In genomic region chr10:60426425-60426824, GRCh38 we compare ENCODE assay signal across 13 cellular contexts. TPM values are rescaled to one million over a fixed set of nuclear protein-coding genes. Genes with fewer than 3 reads are reported as not detected.
A peak's percentile ranks its signal among the peaks of the same experiment; 100 is the strongest.
DNase-seq lines count a peak whose midpoint lies in the region; ATAC-seq and TF ChIP-seq lines count a peak whose summit lies in the region.
"Had no signal": no experiment of that assay in that cellular context is flagged by ENCODE, and none has a peak within 500 bp of the region (broad histone marks: within the 10 kb centered on the region; RNA-seq: fewer than 3 reads in every experiment).

No MANE protein-coding gene starts in this region.

- H3K36me3 ChIP-seq in mesenchymal stem cell (ENCODE audit: control insufficient read depth in 1 of 2, insufficient read depth in 2 of 2, low read depth in 1 of 2, low read length in 2 of 2) (no peaks in the 10 kb centered on the region), tibial artery (no peaks in the 10 kb centered on the region), WERI-Rb-1 (no peaks in the 10 kb centered on the region)

- ATAC-seq in HG03457 (IDR thresholded peaks at IDR 0.05; ENCODE audit: unreplicated experiment) = no peak
- ATAC-seq: mucosa of descending colon had no signal

- H3K4me2 ChIP-seq in mesenchymal stem cell (ENCODE audit: low read length, poor library complexity, severe bottlenecking) = no peak overlapping the region

- no peak overlapping the region for H2AK5ac ChIP-seq in mesenchymal stem cell (ENCODE audit: low read length, severe bottlenecking)

- no peak overlapping the region for H2BK5ac ChIP-seq in mesenchymal stem cell (ENCODE audit: low read depth, low read length, poor library complexity, severe bottlenecking)

- DNase-seq in AG09309 (ENCODE audit: low read depth) (peak; percentile 72), M059J (ENCODE audit: low read depth) (peak; percentile 86), cardiac fibroblast (ENCODE audit: low read depth in 2 of 2) (peak; percentile 88 to 94), mesenchymal stem cell (peak; percentile 88), tibial artery (no peak), WERI-Rb-1 (no peak)
- no peak for DNase-seq in stimulated activated CD4-positive, alpha-beta T cell treated with anti-CD3 and anti-CD28 coated beads, Interleukin-15, amount 100 ng/mL, for 24 hours
- DNase-seq: activated CD8-positive, alpha-beta memory T cell treated with anti-CD3 and anti-CD28 coated beads for 24 hours; COR-L47; head of caudate nucleus; mucosa of descending colon; T-helper 1 cell had no signal

- H2BK120ac ChIP-seq in mesenchymal stem cell (ENCODE audit: low read depth, low read length) = no peak overlapping the region

- intact Hi-C loops in tibial artery (cut with DNase I; ENCODE audit: low total_unique reads) = no loop called here

- H3K27me3 ChIP-seq in mesenchymal stem cell (ENCODE audit: control insufficient read depth in 1 of 2, insufficient read depth in 1 of 2, low read length in 2 of 2) = no peaks in the 10 kb centered on the region
- no peaks in the 10 kb centered on the region for H3K27me3 ChIP-seq in tibial artery
- no peaks in the 10 kb centered on the region for H3K27me3 ChIP-seq in WERI-Rb-1 (ENCODE audit: insufficient read depth, low read depth, severe bottlenecking)

- peak overlapping the region; percentile 52 for H3K9ac ChIP-seq in mesenchymal stem cell (ENCODE audit: low read length)

- TF ChIP-seq CTCF in AG09309 (IDR thresholded peaks at IDR 0.05; ENCODE audit: control insufficient read depth, insufficient read depth, low read depth, low read length, missing control alignments) = no peak
- no peak for TF ChIP-seq CTCF in cardiac fibroblast (IDR thresholded peaks at IDR 0.05; ENCODE audit: low read depth, low read length)
- no peak for TF ChIP-seq CTCF in tibial artery (IDR thresholded peaks at IDR 0.05)
- TF ChIP-seq CTCF in WERI-Rb-1 (IDR thresholded peaks at IDR 0.05; ENCODE audit: low read depth, low read length) = no peak

- 31% methylated on average over 2 of the region's 2 CpGs for WGBS in mesenchymal stem cell

- no peak overlapping the region for H4K8ac ChIP-seq in mesenchymal stem cell (ENCODE audit: low read length)

- H3K14ac ChIP-seq in mesenchymal stem cell (ENCODE audit: low read length in 2 of 2) = no peak overlapping the region

- H3K18ac ChIP-seq in mesenchymal stem cell (ENCODE audit: low read depth in 1 of 2, low read length in 2 of 2) = no peak overlapping the region

- no peak overlapping the region for H3K4me3 ChIP-seq in AG09309 (ENCODE audit: control insufficient read depth, low read depth, low read length)
- no peak overlapping the region for H3K4me3 ChIP-seq in cardiac fibroblast (replicated peaks in 1 of 2; ENCODE audit: low read depth in 2 of 2, low read length in 2 of 2)
- no peak overlapping the region for H3K4me3 ChIP-seq in mesenchymal stem cell (ENCODE audit: insufficient read depth in 1 of 2, low read depth in 1 of 2, low read length in 2 of 2)
- no peak overlapping the region for H3K4me3 ChIP-seq in tibial artery
- H3K4me3 ChIP-seq in WERI-Rb-1 (ENCODE audit: low read depth, low read length) = no peak overlapping the region
- H3K4me3 ChIP-seq: mucosa of descending colon had no signal

- H3K4me1 ChIP-seq in mesenchymal stem cell (ENCODE audit: control insufficient read depth, insufficient read depth, low read depth, low read length) = peaks cover 1% of the 10 kb centered on the region
- peaks cover 0 to 36% (median 19%) of the 10 kb centered on the region in 4 donors for H3K4me1 ChIP-seq in tibial artery

- no peak overlapping the region for H3K4ac ChIP-seq in mesenchymal stem cell (ENCODE audit: low read depth in 1 of 2, low read length in 2 of 2)

- no peak overlapping the region for H2BK12ac ChIP-seq in mesenchymal stem cell (ENCODE audit: low read length in 2 of 2)

- H2BK15ac ChIP-seq in mesenchymal stem cell (ENCODE audit: low read depth, poor library complexity, severe bottlenecking) = no peak overlapping the region

- H3K23ac ChIP-seq in mesenchymal stem cell (ENCODE audit: low read length in 2 of 2) = no peak overlapping the region

- peak overlapping the region; percentile 60 for H3K27ac ChIP-seq in mesenchymal stem cell (ENCODE audit: low read length, poor library complexity, severe bottlenecking)
- no peak overlapping the region for H3K27ac ChIP-seq in tibial artery
- no peak overlapping the region for H3K27ac ChIP-seq in WERI-Rb-1

- H3K79me1 ChIP-seq in mesenchymal stem cell (replicated peaks; ENCODE audit: low read length, poor library complexity, severe bottlenecking) = peaks cover 2% of the 10 kb centered on the region

- no peak overlapping the region for H4K91ac ChIP-seq in mesenchymal stem cell (ENCODE audit: low read length)

- no peaks in the 10 kb centered on the region for H3K9me3 ChIP-seq in mesenchymal stem cell (ENCODE audit: control insufficient read depth, low read length)
- no peaks in the 10 kb centered on the region for H3K9me3 ChIP-seq in tibial artery
- no peaks in the 10 kb centered on the region for H3K9me3 ChIP-seq in WERI-Rb-1 (ENCODE audit: severe bottlenecking)
- H3K9me3 ChIP-seq: mucosa of descending colon had no signal

- H2AFZ ChIP-seq in mesenchymal stem cell (ENCODE audit: low read depth, low read length) = no peak overlapping the region

RNA-seq across cellular contexts. Expression of gene ANK3, which starts 36.8 kb away (rescaled TPM):
- total RNA-seq in M059J (2014; rRNA removed; shearing (Covaris generic)) = 4.1 and 7.6 TPM in 2 replicates
- polyA plus RNA-seq in mesenchymal stem cell (2013, experiment 1 of 2) = 88.0 TPM
- 80.8 TPM for polyA plus RNA-seq in mesenchymal stem cell (2013, experiment 2 of 2)

Comparison
In these comparisons a context has a peak if more than half of its experiments do, and no peak if none do; other contexts are left out.
1. DNase-seq: peak in AG09309 (single experiment), M059J (single experiment), cardiac fibroblast (2 of 2) and mesenchymal stem cell (single experiment); none in tibial artery (0 of 2), stimulated activated CD4-positive, alpha-beta T cell treated with anti-CD3 and anti-CD28 coated beads, Interleukin-15, amount 100 ng/mL, for 24 hours (single experiment) and WERI-Rb-1 (single experiment).